Comparison of ENCODE assay signal across 8 cellular contexts in genomic region chr20:50931048-50931305, GRCh38. TPM values are rescaled to one million over a fixed set of nuclear protein-coding genes. Genes with fewer than 3 reads are reported as not detected.
DNase-seq lines count a peak whose midpoint lies in the region; ATAC-seq and TF ChIP-seq lines count a peak whose summit lies in the region.

No MANE protein-coding gene starts in this region.

- H3K27ac Mint-ChIP-seq in activated CD4-positive, alpha-beta T cell treated with anti-CD3 and anti-CD28 coated beads, Interleukin-2, amount 10 ng/mL, durations not matched to agents 24 days and 14 days, result peak overlapping the region; percentile 86

- peak overlapping the region; percentile 94 for H3K4me3 Mint-ChIP-seq in activated CD4-positive, alpha-beta T cell treated with anti-CD3 and anti-CD28 coated beads, Interleukin-2, amount 10 ng/mL, durations not matched to agents 24 days and 14 days

- DNase-seq in activated CD4-positive, alpha-beta T cell treated with anti-CD3 and anti-CD28 coated beads, Interleukin-2, amount 10 ng/mL, durations not matched to agents 24 days and 14 days, result no peak
- no peak for DNase-seq in activated CD4-positive, alpha-beta T cell treated with anti-CD3 and anti-CD28 coated beads for 48 hours
- DNase-seq in fibroblast of villous mesenchyme (ENCODE audit: low read depth), result no peak
- DNase-seq in pons (ENCODE audit: low spot score), result peak; percentile 16
- no peak for DNase-seq in activated effector memory CD4-positive, alpha-beta T cell treated with Interleukin-2 at 50 U/mL for 16 hours
- DNase-seq in activated effector memory CD4-positive, alpha-beta T cell treated with anti-CD3 and anti-CD28 coated beads, Interleukin-2, amount 50 U/mL, for 16 hours, result no peak

- peak overlapping the region; percentile 60 for H3K4me3 ChIP-seq in WI38 (ENCODE audit: low read depth, low read length)
- peak overlapping the region; percentile 91 for H3K4me3 ChIP-seq in fibroblast of villous mesenchyme (ENCODE audit: low read depth, low read length)

- no peaks in the 10 kb centered on the region for H3K27me3 Mint-ChIP-seq in activated CD4-positive, alpha-beta T cell treated with anti-CD3 and anti-CD28 coated beads, Interleukin-2, amount 10 ng/mL, durations not matched to agents 24 days and 14 days

- TF ChIP-seq CTCF in WI38 (IDR thresholded peaks at IDR 0.05; ENCODE audit: low read depth, low read length) (no peak), fibroblast of villous mesenchyme (IDR thresholded peaks at IDR 0.05; ENCODE audit: insufficient read depth, low read depth, low read length) (no peak)

- peak; percentile 7 for ATAC-seq in HG03060 (IDR thresholded peaks at IDR 0.05; ENCODE audit: low read depth, unreplicated experiment)

- peaks cover 58% of the 10 kb centered on the region for H3K36me3 Mint-ChIP-seq in activated CD4-positive, alpha-beta T cell treated with anti-CD3 and anti-CD28 coated beads, Interleukin-2, amount 10 ng/mL, durations not matched to agents 24 days and 14 days (ENCODE audit: low read depth)

- intact Hi-C loops in activated CD4-positive, alpha-beta T cell treated with anti-CD3 and anti-CD28 coated beads, Interleukin-2, amount 10 ng/mL, durations not matched to agents 24 days and 14 days (cut with micrococcal nuclease), result loop anchor here (1.0 to 5.0 kb wide), 4 partner anchors 16 to 1654 kb away; partner anchors contain the start of genes DPM1, MOCS3 and ZNFX1

- H3K9me3 Mint-ChIP-seq in activated CD4-positive, alpha-beta T cell treated with anti-CD3 and anti-CD28 coated beads, Interleukin-2, amount 10 ng/mL, durations not matched to agents 24 days and 14 days, result no peaks in the 10 kb centered on the region

- H3K4me1 Mint-ChIP-seq in activated CD4-positive, alpha-beta T cell treated with anti-CD3 and anti-CD28 coated beads, Interleukin-2, amount 10 ng/mL, durations not matched to agents 24 days and 14 days, result peaks cover 39% of the 10 kb centered on the region

RNA-seq across cellular contexts. Expression of gene ADNP, which starts 0.3 kb away (rescaled TPM):
- total RNA-seq in activated CD4-positive, alpha-beta T cell treated with anti-CD3 and anti-CD28 coated beads, Interleukin-2, amount 10 ng/mL, durations not matched to agents 24 days and 14 days, result 68.3 and 72.9 TPM in 2 replicates
- total RNA-seq in fibroblast of villous mesenchyme, result 26.7 and 26.8 TPM in 2 replicates

RNA-seq across cellular contexts. Expression of gene DPM1, which starts 27.4 kb away (rescaled TPM):
- total RNA-seq in activated CD4-positive, alpha-beta T cell treated with anti-CD3 and anti-CD28 coated beads, Interleukin-2, amount 10 ng/mL, durations not matched to agents 24 days and 14 days, result 61.2 and 68.3 TPM in 2 replicates
- total RNA-seq in fibroblast of villous mesenchyme, result 55.4 and 62.6 TPM in 2 replicates

RNA-seq across cellular contexts. Expression of gene MOCS3, which starts 27.6 kb away (rescaled TPM):
- total RNA-seq in activated CD4-positive, alpha-beta T cell treated with anti-CD3 and anti-CD28 coated beads, Interleukin-2, amount 10 ng/mL, durations not matched to agents 24 days and 14 days, result 5.7 and 6.3 TPM in 2 replicates
- 9.0 and 10.4 TPM in 2 replicates for total RNA-seq in fibroblast of villous mesenchyme
